In the genomic region with DNA sequence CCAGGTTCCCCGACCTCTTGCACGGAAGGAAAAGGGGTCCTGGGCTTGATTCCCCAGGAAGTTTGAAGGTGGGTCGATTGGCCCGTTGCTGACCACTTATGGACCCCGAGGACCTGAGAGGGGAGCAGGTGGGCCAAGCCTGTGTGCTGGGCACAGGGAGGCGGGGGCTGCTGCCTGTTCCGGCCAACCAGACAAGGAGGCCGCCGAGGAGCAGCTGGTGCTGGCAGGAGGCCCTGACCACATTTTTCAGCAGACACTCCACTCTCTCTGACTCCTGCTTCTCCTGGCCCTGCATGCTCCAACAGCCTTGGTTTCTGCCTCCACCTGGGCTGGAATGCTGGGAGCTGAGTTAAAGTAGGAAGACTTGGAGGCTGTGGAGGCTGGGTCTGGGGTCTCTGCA, we compare ENCODE assay signal across 28 cellular contexts. TPM values are rescaled to one million over a fixed set of nuclear protein-coding genes. Genes with fewer than 3 reads are reported as not detected.
"Had no signal": no experiment of that assay in that cellular context is flagged by ENCODE, and none has a peak within 500 bp of the region (broad histone marks: within the 10 kb centered on the region; RNA-seq: fewer than 3 reads in every experiment).

No MANE protein-coding gene starts in this region.

- DNase-seq: activated CD4-positive, alpha-beta memory T cell treated with anti-CD3 and anti-CD28 coated beads, Interleukin-2, amount 10 ng/mL, durations not matched to agents 7 days and 5 days; activated CD4-positive, alpha-beta T cell treated with anti-CD3 and anti-CD28 coated beads for 36 hours; activated CD4-positive, alpha-beta T cell treated with anti-CD3 and anti-CD28 coated beads, Interleukin-2, amount 50 U/mL, for 1 hour; activated CD4-positive, CD25-positive, alpha-beta regulatory T cell; activated gamma-delta T cell treated with Interleukin-2 at 50 U/mL for 16 hours; activated naive CD4-positive, alpha-beta T cell treated with anti-CD3 and anti-CD28 coated beads, Interleukin-2, amount 10 ng/mL, durations not matched to agents 7 days and 5 days; activated naive CD8-positive, alpha-beta T cell treated with anti-CD3 and anti-CD28 coated beads for 36 hours; activated T-cell treated with anti-CD3 and anti-CD28 coated beads for 4 hours; activated T-cell treated with anti-CD3 and anti-CD28 coated beads, Interleukin-2, amount 50 U/mL, for 48 hours; brain microvascular endothelial cell; MG63; MV-4-11; NCI-H1092 treated with DMSO at 0.1 percent for 48 hours; NCI-H1417 treated with DMSO at 0.1 percent for 48 hours; NCI-H187; NCI-H2081 treated with DMSO at 0.1 percent for 48 hours; NCI-H226; NCI-H526; NCI-H774; NK-92 treated with Interleukin-12 subunit alpha and Interleukin-12 subunit beta, amount 100 ng/mL, for 24 hours; PC-3; SHP77 treated with DMSO at 0.1 percent for 48 hours; T-helper 2 cell had no signal

- H3K27ac ChIP-seq: brain microvascular endothelial cell, cardiac muscle cell, VCaP had no signal

- H3K27me3 ChIP-seq: brain microvascular endothelial cell, MG63 had no signal

- H3K36me3 ChIP-seq: brain microvascular endothelial cell, cardiac muscle cell, MG63 had no signal

- ATAC-seq: activated CD4-positive, alpha-beta T cell treated with anti-CD3 and anti-CD28 coated beads for 36 hours; activated T-helper 17 cell treated with anti-CD3 and anti-CD28 coated beads, Interleukin-2, amount 50 U/mL, for 72 hours; PC-3 had no signal

- H3K4me3 ChIP-seq: cardiac muscle cell, MG63 had no signal

- H3K9me3 ChIP-seq: MG63 had no signal

RNA-seq across cellular contexts. Expression of gene NOS1, which starts 42.8 kb away (rescaled TPM):
- total RNA-seq: activated CD4-positive, alpha-beta memory T cell treated with anti-CD3 and anti-CD28 coated beads, Interleukin-2, amount 10 ng/mL, durations not matched to agents 7 days and 5 days; activated CD4-positive, alpha-beta T cell treated with anti-CD3 and anti-CD28 coated beads for 36 hours; activated CD8-positive, alpha-beta memory T cell treated with anti-CD3 and anti-CD28 coated beads for 36 hours; activated naive CD8-positive, alpha-beta T cell treated with anti-CD3 and anti-CD28 coated beads for 36 hours; cardiac muscle cell; SK-MEL-5 had no signal
- polyA plus RNA-seq: cardiac muscle cell had no signal
